ENCODE assay signal across 2 cellular contexts in the genomic region with DNA sequence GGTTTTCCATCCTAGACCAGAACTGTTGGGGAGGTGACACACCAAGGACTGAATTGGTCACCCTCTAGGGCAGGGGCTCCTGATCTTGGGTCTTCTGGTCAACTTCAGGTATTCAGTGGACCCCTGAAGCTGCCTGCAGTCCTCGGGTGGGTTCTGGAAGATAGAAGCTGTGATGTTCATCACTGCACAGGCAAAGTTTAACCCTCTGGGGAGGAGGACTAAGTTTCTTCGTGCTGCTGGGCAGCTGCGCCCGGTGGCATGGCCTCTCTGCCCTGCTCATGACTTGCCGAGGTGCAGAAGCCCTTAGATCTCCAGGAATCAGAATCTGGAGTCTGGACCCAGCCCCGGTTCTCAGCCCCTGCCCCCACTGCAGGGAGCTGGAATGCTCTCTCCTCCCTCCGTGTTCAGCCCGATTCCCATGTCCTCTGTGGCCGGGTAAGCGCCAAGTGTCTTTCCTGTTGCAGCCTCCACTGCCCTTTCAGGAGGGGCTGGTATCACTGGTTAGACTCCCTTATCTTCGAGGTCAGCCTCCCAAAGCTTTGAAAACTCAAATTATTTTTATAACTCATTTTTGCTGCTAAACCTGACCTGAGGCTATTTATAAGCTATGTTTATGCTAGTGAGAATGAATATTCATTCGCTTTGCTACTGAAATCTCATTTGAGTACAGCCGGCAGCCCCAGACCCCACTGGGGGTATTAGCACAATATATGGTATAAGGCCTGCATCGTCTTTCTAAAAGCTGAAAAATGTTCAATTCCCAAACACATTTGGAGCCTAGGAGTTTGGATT.
TF ChIP-seq lines count a peak whose summit lies in the region.

No MANE protein-coding gene starts in this region.

TF ChIP-seq in SK-N-SH, 30 proteins besides CTCF, POLR2A, EP300 and RAD21 (continued from another document):
- TF ChIP-seq, protein P1, sequence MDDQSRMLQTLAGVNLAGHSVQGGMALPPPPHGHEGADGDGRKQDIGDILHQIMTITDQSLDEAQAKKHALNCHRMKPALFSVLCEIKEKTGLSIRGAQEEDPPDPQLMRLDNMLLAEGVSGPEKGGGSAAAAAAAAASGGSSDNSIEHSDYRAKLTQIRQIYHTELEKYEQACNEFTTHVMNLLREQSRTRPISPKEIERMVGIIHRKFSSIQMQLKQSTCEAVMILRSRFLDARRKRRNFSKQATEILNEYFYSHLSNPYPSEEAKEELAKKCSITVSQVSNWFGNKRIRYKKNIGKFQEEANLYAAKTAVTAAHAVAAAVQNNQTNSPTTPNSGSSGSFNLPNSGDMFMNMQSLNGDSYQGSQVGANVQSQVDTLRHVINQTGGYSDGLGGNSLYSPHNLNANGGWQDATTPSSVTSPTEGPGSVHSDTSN (IDR thresholded peaks at IDR 0.05) = no peak

TF ChIP-seq in SK-N-SH treated with all-trans-retinoic acid at 6 μM for 48 hours, 23 proteins besides CTCF, POLR2A, EP300 and RAD21 (continued from another document):
- TF ChIP-seq, protein P2, sequence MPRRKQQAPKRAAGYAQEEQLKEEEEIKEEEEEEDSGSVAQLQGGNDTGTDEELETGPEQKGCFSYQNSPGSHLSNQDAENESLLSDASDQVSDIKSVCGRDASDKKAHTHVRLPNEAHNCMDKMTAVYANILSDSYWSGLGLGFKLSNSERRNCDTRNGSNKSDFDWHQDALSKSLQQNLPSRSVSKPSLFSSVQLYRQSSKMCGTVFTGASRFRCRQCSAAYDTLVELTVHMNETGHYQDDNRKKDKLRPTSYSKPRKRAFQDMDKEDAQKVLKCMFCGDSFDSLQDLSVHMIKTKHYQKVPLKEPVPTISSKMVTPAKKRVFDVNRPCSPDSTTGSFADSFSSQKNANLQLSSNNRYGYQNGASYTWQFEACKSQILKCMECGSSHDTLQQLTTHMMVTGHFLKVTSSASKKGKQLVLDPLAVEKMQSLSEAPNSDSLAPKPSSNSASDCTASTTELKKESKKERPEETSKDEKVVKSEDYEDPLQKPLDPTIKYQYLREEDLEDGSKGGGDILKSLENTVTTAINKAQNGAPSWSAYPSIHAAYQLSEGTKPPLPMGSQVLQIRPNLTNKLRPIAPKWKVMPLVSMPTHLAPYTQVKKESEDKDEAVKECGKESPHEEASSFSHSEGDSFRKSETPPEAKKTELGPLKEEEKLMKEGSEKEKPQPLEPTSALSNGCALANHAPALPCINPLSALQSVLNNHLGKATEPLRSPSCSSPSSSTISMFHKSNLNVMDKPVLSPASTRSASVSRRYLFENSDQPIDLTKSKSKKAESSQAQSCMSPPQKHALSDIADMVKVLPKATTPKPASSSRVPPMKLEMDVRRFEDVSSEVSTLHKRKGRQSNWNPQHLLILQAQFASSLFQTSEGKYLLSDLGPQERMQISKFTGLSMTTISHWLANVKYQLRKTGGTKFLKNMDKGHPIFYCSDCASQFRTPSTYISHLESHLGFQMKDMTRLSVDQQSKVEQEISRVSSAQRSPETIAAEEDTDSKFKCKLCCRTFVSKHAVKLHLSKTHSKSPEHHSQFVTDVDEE (CRISPR knock-in tag; IDR thresholded peaks at IDR 0.05) = no peak
- TF ChIP-seq, protein P3, sequence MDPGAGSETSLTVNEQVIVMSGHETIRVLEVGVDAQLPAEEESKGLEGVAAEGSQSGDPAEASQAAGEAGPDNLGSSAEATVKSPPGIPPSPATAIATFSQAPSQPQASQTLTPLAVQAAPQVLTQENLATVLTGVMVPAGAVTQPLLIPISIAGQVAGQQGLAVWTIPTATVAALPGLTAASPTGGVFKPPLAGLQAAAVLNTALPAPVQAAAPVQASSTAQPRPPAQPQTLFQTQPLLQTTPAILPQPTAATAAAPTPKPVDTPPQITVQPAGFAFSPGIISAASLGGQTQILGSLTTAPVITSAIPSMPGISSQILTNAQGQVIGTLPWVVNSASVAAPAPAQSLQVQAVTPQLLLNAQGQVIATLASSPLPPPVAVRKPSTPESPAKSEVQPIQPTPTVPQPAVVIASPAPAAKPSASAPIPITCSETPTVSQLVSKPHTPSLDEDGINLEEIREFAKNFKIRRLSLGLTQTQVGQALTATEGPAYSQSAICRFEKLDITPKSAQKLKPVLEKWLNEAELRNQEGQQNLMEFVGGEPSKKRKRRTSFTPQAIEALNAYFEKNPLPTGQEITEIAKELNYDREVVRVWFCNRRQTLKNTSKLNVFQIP (CRISPR knock-in tag; IDR thresholded peaks at IDR 0.05; ENCODE audit: borderline replicate concordance, low read depth) = no peak
- TF ChIP-seq SNAI2 (CRISPR knock-in tag; IDR thresholded peaks at IDR 0.05) (no peak), TOX (CRISPR knock-in tag; IDR thresholded peaks at IDR 0.05; ENCODE audit: borderline replicate concordance) (no peak), TCF4 (CRISPR knock-in tag; IDR thresholded peaks at IDR 0.05; ENCODE audit: borderline replicate concordance) (no peak), ESRRG (CRISPR knock-in tag; IDR thresholded peaks at IDR 0.05) (no peak), RARB (CRISPR knock-in tag; IDR thresholded peaks at IDR 0.05) (no peak), ZNF565 (CRISPR knock-in tag; conservative IDR thresholded peaks at IDR 0.05; ENCODE audit: low read depth) (no peak), ZC3H10 (CRISPR knock-in tag; IDR thresholded peaks at IDR 0.05) (no peak), ARNTL (CRISPR knock-in tag; IDR thresholded peaks at IDR 0.05; ENCODE audit: borderline replicate concordance, low read depth) (no peak), ZFP30 (CRISPR knock-in tag; IDR thresholded peaks at IDR 0.05) (no peak), ZNF8 (CRISPR knock-in tag; IDR thresholded peaks at IDR 0.05) (no peak)
- TF ChIP-seq, protein P4, sequence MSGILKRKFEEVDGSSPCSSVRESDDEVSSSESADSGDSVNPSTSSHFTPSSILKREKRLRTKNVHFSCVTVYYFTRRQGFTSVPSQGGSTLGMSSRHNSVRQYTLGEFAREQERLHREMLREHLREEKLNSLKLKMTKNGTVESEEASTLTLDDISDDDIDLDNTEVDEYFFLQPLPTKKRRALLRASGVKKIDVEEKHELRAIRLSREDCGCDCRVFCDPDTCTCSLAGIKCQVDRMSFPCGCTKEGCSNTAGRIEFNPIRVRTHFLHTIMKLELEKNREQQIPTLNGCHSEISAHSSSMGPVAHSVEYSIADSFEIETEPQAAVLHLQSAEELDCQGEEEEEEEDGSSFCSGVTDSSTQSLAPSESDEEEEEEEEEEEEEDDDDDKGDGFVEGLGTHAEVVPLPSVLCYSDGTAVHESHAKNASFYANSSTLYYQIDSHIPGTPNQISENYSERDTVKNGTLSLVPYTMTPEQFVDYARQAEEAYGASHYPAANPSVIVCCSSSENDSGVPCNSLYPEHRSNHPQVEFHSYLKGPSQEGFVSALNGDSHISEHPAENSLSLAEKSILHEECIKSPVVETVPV (CRISPR knock-in tag; IDR thresholded peaks at IDR 0.05) = no peak
- TF ChIP-seq, protein P5, sequence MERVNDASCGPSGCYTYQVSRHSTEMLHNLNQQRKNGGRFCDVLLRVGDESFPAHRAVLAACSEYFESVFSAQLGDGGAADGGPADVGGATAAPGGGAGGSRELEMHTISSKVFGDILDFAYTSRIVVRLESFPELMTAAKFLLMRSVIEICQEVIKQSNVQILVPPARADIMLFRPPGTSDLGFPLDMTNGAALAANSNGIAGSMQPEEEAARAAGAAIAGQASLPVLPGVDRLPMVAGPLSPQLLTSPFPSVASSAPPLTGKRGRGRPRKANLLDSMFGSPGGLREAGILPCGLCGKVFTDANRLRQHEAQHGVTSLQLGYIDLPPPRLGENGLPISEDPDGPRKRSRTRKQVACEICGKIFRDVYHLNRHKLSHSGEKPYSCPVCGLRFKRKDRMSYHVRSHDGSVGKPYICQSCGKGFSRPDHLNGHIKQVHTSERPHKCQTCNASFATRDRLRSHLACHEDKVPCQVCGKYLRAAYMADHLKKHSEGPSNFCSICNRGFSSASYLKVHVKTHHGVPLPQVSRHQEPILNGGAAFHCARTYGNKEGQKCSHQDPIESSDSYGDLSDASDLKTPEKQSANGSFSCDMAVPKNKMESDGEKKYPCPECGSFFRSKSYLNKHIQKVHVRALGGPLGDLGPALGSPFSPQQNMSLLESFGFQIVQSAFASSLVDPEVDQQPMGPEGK (CRISPR knock-in tag; IDR thresholded peaks at IDR 0.05; ENCODE audit: borderline replicate concordance) = no peak
- TF ChIP-seq, protein P6, sequence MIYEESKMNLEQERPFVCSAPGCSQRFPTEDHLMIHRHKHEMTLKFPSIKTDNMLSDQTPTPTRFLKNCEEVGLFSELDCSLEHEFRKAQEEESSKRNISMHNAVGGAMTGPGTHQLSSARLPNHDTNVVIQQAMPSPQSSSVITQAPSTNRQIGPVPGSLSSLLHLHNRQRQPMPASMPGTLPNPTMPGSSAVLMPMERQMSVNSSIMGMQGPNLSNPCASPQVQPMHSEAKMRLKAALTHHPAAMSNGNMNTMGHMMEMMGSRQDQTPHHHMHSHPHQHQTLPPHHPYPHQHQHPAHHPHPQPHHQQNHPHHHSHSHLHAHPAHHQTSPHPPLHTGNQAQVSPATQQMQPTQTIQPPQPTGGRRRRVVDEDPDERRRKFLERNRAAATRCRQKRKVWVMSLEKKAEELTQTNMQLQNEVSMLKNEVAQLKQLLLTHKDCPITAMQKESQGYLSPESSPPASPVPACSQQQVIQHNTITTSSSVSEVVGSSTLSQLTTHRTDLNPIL (CRISPR knock-in tag; IDR thresholded peaks at IDR 0.05; ENCODE audit: low read depth) = no peak
